Comparison of ENCODE assay signal across 10 cellular contexts in the genomic region with DNA sequence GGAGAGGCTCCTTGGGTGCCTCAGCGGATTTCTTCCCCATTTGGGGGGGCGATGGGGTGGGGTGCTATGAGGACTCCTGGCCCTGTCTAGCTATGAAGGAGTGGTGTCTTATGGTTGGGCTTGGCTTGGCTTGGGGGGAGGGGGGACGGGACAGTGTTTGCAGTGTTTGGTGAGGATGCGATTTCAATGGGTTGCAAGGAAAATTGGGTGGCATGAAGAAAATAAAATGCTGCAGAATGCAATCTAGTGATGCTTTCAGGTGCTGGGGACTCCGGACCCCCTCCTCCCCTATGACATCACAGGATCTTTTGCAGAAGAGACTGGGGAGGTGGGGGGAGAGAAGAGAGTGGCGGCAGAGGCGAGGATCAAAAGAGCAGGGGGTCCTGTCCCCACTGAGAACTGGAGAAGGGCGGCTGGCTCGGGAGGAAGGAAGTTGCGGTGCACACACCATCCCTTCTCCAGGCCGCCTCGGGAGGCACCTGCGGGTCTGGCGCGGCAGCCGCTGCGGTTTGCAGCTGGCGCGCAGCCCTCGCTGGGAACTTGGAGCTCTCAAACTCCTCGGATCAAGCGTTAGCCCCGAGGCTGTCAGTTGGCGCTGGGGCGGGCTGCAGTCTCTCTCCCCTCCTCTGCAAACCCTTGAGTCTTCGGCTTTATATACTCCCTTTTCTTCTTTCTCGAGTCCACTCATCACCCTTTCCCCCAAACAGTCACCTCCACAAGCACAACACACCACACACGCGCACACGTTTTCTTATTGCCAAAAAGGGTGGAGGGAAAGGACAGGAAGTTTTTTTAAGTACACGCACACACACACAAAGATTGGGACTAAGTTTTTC.
DNase-seq lines count a peak whose midpoint lies in the region; FAIRE-seq and TF ChIP-seq lines count a peak whose summit lies in the region.
"Had no signal": no experiment of that assay in that cellular context is flagged by ENCODE, and none has a peak within 500 bp of the region (broad histone marks: within the 10 kb centered on the region; RNA-seq: fewer than 3 reads in every experiment).

No MANE protein-coding gene starts in this region.

- H3K4me3 ChIP-seq in HUES64 (ENCODE audit: low read length) = peak overlapping the region; percentile 54
- H3K4me3 ChIP-seq in breast epithelium = peak overlapping the region; percentile 45 to 69 (median 49)
- H3K4me3 ChIP-seq in iPS-20b (ENCODE audit: low read length) = peak overlapping the region; percentile 77
- H3K4me3 ChIP-seq in subcutaneous abdominal adipose tissue (ENCODE audit: low read depth in 1 of 5, low read length in 5 of 5) = peak overlapping the region; percentile 5 to 72 (median 56)
- peak overlapping the region in 4 of 8 donors; percentile 7 to 57 (median 34) for H3K4me3 ChIP-seq in spleen

- H3K9ac ChIP-seq in HUES64 (ENCODE audit: low read depth, low read length) (no peak overlapping the region), iPS-20b (ENCODE audit: low read depth, low read length) (no peak overlapping the region), subcutaneous abdominal adipose tissue (ENCODE audit: low read length in 5 of 5) (no peak overlapping the region)

- intact Hi-C loops in breast epithelium (cut with DNase I; ENCODE audit: low total_unique reads) = no loop called here
- intact Hi-C loops in spleen (cut with DNase I; ENCODE audit: low total_unique reads) = no loop called here

- TF ChIP-seq POLR2A in breast epithelium (IDR thresholded peaks at IDR 0.05) (no peak), erythroblast (IDR thresholded peaks at IDR 0.05; ENCODE audit: low read length) (no peak), spleen (IDR thresholded peaks at IDR 0.05) (no peak), GM12891 (IDR thresholded peaks at IDR 0.05; ENCODE audit: low read depth, low read length) (no peak)

- 1% methylated on average over 27 of the region's 31 CpGs for WGBS in HUES64
- WGBS in spleen, 5 donors = 1 to 3% (median 1%) methylated on average over 21 to 31 of the region's 31 CpGs

- H3K27ac ChIP-seq in HUES64 (ENCODE audit: low read depth, low read length) = no peak overlapping the region
- H3K27ac ChIP-seq in breast epithelium = no peak overlapping the region
- no peak overlapping the region for H3K27ac ChIP-seq in iPS-20b (ENCODE audit: low read length)
- no peak overlapping the region for H3K27ac ChIP-seq in subcutaneous abdominal adipose tissue (ENCODE audit: low read depth, low read length)
- H3K27ac ChIP-seq in spleen = no peak overlapping the region

- no peak for FAIRE-seq in GM12891 (lab: Jason Lieb, UNC)
- FAIRE-seq: colon had no signal

- TF ChIP-seq CTCF in breast epithelium (IDR thresholded peaks at IDR 0.05) (no peak), spleen (IDR thresholded peaks at IDR 0.05 in 8 of 11, conservative IDR thresholded peaks at IDR 0.05 in 3 of 11) (no peak)

- H3K27me3 ChIP-seq in HUES64 (ENCODE audit: insufficient read depth, low read length) (peaks cover 93% of the 10 kb centered on the region), breast epithelium (peaks cover 0 to 48% of the 10 kb centered on the region in 2 donors), iPS-20b (ENCODE audit: insufficient read depth, low read length) (peaks cover 92% of the 10 kb centered on the region), subcutaneous abdominal adipose tissue (ENCODE audit: control insufficient read depth in 5 of 5, insufficient read depth in 4 of 5, low read length in 5 of 5) (peaks cover 10 to 38% (median 31%) of the 10 kb centered on the region in 5 donors), spleen (replicated peaks in 1 of 7) (peaks cover 0 to 85% (median 32%) of the 10 kb centered on the region in 7 donors)

- DNase-seq in breast epithelium (ENCODE audit: low spot score in 2 of 2) (no peak), erythroblast (lab: John Stamatoyannopoulos, UW) (no peak), spleen (no peak), NCI-H1694 (lab: John Stamatoyannopoulos, UW) (no peak), GM12891 (ENCODE audit: insufficient read length, low spot score) (no peak)
- DNase-seq: activated CD4-positive, alpha-beta T cell treated with anti-CD3 and anti-CD28 coated beads, Interleukin-2, amount 10 ng/mL, durations not matched to agents 7 days and 5 days had no signal

- H3K4me1 ChIP-seq in HUES64 (ENCODE audit: insufficient read depth, low read length) (peaks cover 6% of the 10 kb centered on the region), breast epithelium (no peaks in the 10 kb centered on the region), iPS-20b (ENCODE audit: insufficient read depth, low read length) (peaks cover 3% of the 10 kb centered on the region; the same call in 1 of the 2 replicates), subcutaneous abdominal adipose tissue (ENCODE audit: control insufficient read depth in 5 of 5, insufficient read depth in 5 of 5, low read length in 5 of 5) (peaks cover 0 to 30% (median 22%) of the 10 kb centered on the region in 5 donors), spleen (peaks cover 0 to 24% (median 18%) of the 10 kb centered on the region in 6 donors)

- H3K9me3 ChIP-seq in HUES64 (ENCODE audit: insufficient read depth, low read depth, low read length) = no peaks in the 10 kb centered on the region
- H3K9me3 ChIP-seq in breast epithelium = no peaks in the 10 kb centered on the region
- H3K9me3 ChIP-seq in iPS-20b (ENCODE audit: insufficient read depth, low read depth, low read length) = no peaks in the 10 kb centered on the region
- no peaks in the 10 kb centered on the region for H3K9me3 ChIP-seq in subcutaneous abdominal adipose tissue (ENCODE audit: control insufficient read depth in 5 of 5, low read length in 5 of 5)
- no peaks in the 10 kb centered on the region for H3K9me3 ChIP-seq in spleen

- H3K36me3 ChIP-seq in HUES64 (ENCODE audit: insufficient read depth, low read length) (no peaks in the 10 kb centered on the region), breast epithelium (no peaks in the 10 kb centered on the region), iPS-20b (ENCODE audit: insufficient read depth, low read depth, low read length) (no peaks in the 10 kb centered on the region), subcutaneous abdominal adipose tissue (ENCODE audit: control insufficient read depth in 5 of 5, insufficient read depth in 5 of 5, low read length in 5 of 5) (no peaks in the 10 kb centered on the region), spleen (no peaks in the 10 kb centered on the region)

TF ChIP-seq in GM12891, 5 proteins besides CTCF, POLR2A, EP300 and RAD21:
- TF ChIP-seq TAF1 (IDR thresholded peaks at IDR 0.05; ENCODE audit: low read depth, low read length) = no peak
